Comparison of ENCODE assay signal across 26 cellular contexts in genomic region chr11:117170210-117170609, GRCh38. TPM values are rescaled to one million over a fixed set of nuclear protein-coding genes. Genes with fewer than 3 reads are reported as not detected.
DNase-seq lines count a peak whose midpoint lies in the region; ATAC-seq and TF ChIP-seq lines count a peak whose summit lies in the region.
"Had no signal": no experiment of that assay in that cellular context is flagged by ENCODE, and none has a peak within 500 bp of the region (broad histone marks: within the 10 kb centered on the region; RNA-seq: fewer than 3 reads in every experiment).

No MANE protein-coding gene starts in this region.

- no peak overlapping the region for H2AFZ ChIP-seq in smooth muscle cell (ENCODE audit: low read depth)
- H2AFZ ChIP-seq: parathyroid adenoma had no signal

- no peak overlapping the region for H3K9ac ChIP-seq in smooth muscle cell (ENCODE audit: low read depth)
- H3K9ac ChIP-seq: parathyroid adenoma had no signal

- H3K4me3 Mint-ChIP-seq in T-helper 17 cell (no peak overlapping the region), nephron progenitor cell (peak overlapping the region; percentile 66)
- H3K4me3 Mint-ChIP-seq in dendritic cell treated with granulocyte-macrophage colony-stimulating factor and Interleukin-4, amounts not matched to agents 40 ng/mL and 50 ng/mL, for 4 days: no peak overlapping the region

- H3K27me3 Mint-ChIP-seq in T-helper 17 cell (no peaks in the 10 kb centered on the region), nephron progenitor cell (ENCODE audit: low read depth, poor library complexity) (no peaks in the 10 kb centered on the region)
- H3K27me3 Mint-ChIP-seq in dendritic cell treated with granulocyte-macrophage colony-stimulating factor and Interleukin-4, amounts not matched to agents 40 ng/mL and 50 ng/mL, for 4 days: no peaks in the 10 kb centered on the region

- peak overlapping the region; percentile 80 for H3K27ac ChIP-seq in smooth muscle cell (ENCODE audit: low read depth)
- no peak overlapping the region for H3K27ac ChIP-seq in lower lobe of right lung
- H3K27ac ChIP-seq: gastroesophageal sphincter, parathyroid adenoma had no signal

- H3K79me2 ChIP-seq in smooth muscle cell (ENCODE audit: low read depth): peaks cover 26% of the 10 kb centered on the region
- H3K79me2 ChIP-seq: parathyroid adenoma had no signal

- H3K36me3 ChIP-seq in smooth muscle cell (ENCODE audit: low read depth) (peaks cover 27% of the 10 kb centered on the region), lower lobe of right lung (peaks cover 62% of the 10 kb centered on the region)

- DNase-seq in T-helper 17 cell: no peak
- no peak for DNase-seq in nephron progenitor cell
- no peak for DNase-seq in smooth muscle cell (lab: John Stamatoyannopoulos, UW; ENCODE audit: unreplicated experiment)
- no peak for DNase-seq in GM19238 (ENCODE audit: insufficient read length, low spot score)
- no peak for DNase-seq in lower lobe of right lung
- DNase-seq: activated CD4-positive, alpha-beta T cell treated with anti-CD3 and anti-CD28 coated beads for 4 hours; activated gamma-delta T cell; activated T-cell treated with anti-CD3 and anti-CD28 coated beads, Interleukin-2, amount 50 U/mL, for 1 hour; EL; Kasumi-1; kidney glomerular epithelial cell; NCI-H1436 treated with DMSO at 0.1 percent for 48 hours; NCI-H2081 treated with DMSO at 0.1 percent for 48 hours; NCI-H226; NCI-H82; SIG-M5; stimulated activated CD4-positive, alpha-beta T cell treated with anti-CD3 and anti-CD28 coated beads, Interleukin-4, amount 100 ng/mL, for 24 hours had no signal

- H3K27me3 ChIP-seq in smooth muscle cell (ENCODE audit: low read depth) (no peaks in the 10 kb centered on the region), lower lobe of right lung (ENCODE audit: low read depth) (no peaks in the 10 kb centered on the region)
- H3K27me3 ChIP-seq: dorsolateral prefrontal cortex, gastroesophageal sphincter, tibial nerve had no signal

- no peak overlapping the region for H3K4me3 ChIP-seq in smooth muscle cell
- H3K4me3 ChIP-seq in lower lobe of right lung: no peak overlapping the region
- H3K4me3 ChIP-seq: dorsolateral prefrontal cortex, gastroesophageal sphincter, HAP-1, lung, tibial nerve had no signal

- H3K4me1 Mint-ChIP-seq in T-helper 17 cell (peaks cover 7% of the 10 kb centered on the region), nephron progenitor cell (peaks cover 59% of the 10 kb centered on the region)
- peaks cover 41% of the 10 kb centered on the region for H3K4me1 Mint-ChIP-seq in dendritic cell treated with granulocyte-macrophage colony-stimulating factor and Interleukin-4, amounts not matched to agents 40 ng/mL and 50 ng/mL, for 4 days (ENCODE audit: low read depth)

- H3K4me2 ChIP-seq in smooth muscle cell: peak overlapping the region; percentile 63

- H3K36me3 Mint-ChIP-seq in T-helper 17 cell (ENCODE audit: low read depth) (peaks cover 6% of the 10 kb centered on the region), nephron progenitor cell (ENCODE audit: low read depth) (peaks cover 32% of the 10 kb centered on the region)
- H3K36me3 Mint-ChIP-seq in dendritic cell treated with granulocyte-macrophage colony-stimulating factor and Interleukin-4, amounts not matched to agents 40 ng/mL and 50 ng/mL, for 4 days (ENCODE audit: low read depth): peaks cover 57% of the 10 kb centered on the region

- no peaks in the 10 kb centered on the region for H3K9me3 Mint-ChIP-seq in dendritic cell treated with granulocyte-macrophage colony-stimulating factor and Interleukin-4, amounts not matched to agents 40 ng/mL and 50 ng/mL, for 4 days
- no peaks in the 10 kb centered on the region for H3K9me3 Mint-ChIP-seq in nephron progenitor cell

- no peak for TF ChIP-seq CTCF in nephron progenitor cell (IDR thresholded peaks at IDR 0.05)
- no peak for TF ChIP-seq CTCF in smooth muscle cell (IDR thresholded peaks at IDR 0.05; ENCODE audit: borderline replicate concordance, insufficient read depth, poor library complexity, severe bottlenecking)
- TF ChIP-seq CTCF in lower lobe of right lung (IDR thresholded peaks at IDR 0.05): no peak

- WGBS in smooth muscle cell (ENCODE audit: low lambda C conversion rate): 60% methylated on average over 9 of the region's 9 CpGs

- H3K27ac Mint-ChIP-seq in T-helper 17 cell (peak overlapping the region; percentile 9), nephron progenitor cell (peak overlapping the region; percentile 88)
- peak overlapping the region; percentile 27 for H3K27ac Mint-ChIP-seq in dendritic cell treated with granulocyte-macrophage colony-stimulating factor and Interleukin-4, amounts not matched to agents 40 ng/mL and 50 ng/mL, for 4 days

- H3K9me3 ChIP-seq in T-helper 17 cell (ENCODE audit: control insufficient read depth, low read length, poor library complexity, severe bottlenecking) (no peaks in the 10 kb centered on the region), smooth muscle cell (replicated peaks; ENCODE audit: low read depth) (no peaks in the 10 kb centered on the region), lower lobe of right lung (no peaks in the 10 kb centered on the region)
- H3K9me3 ChIP-seq: gastroesophageal sphincter, HAP-1, tibial nerve had no signal

- peaks cover 43% of the 10 kb centered on the region for H3F3A ChIP-seq in smooth muscle cell (ENCODE audit: low read depth)

- peaks cover 78% of the 10 kb centered on the region for H4K20me1 ChIP-seq in smooth muscle cell (ENCODE audit: low read depth)

- intact Hi-C loops in dendritic cell treated with granulocyte-macrophage colony-stimulating factor and Interleukin-4, amounts not matched to agents 40 ng/mL and 50 ng/mL, for 4 days (cut with micrococcal nuclease): no loop called here
- intact Hi-C loops in lower lobe of right lung (cut with DNase I): no loop called here

- H3K4me1 ChIP-seq in smooth muscle cell (ENCODE audit: low read depth) (peaks cover 39% of the 10 kb centered on the region), lower lobe of right lung (peaks cover 16% of the 10 kb centered on the region)
- H3K4me1 ChIP-seq: HAP-1, parathyroid adenoma had no signal

- ATAC-seq in T-helper 17 cell: no peak
- no peak for ATAC-seq in lower lobe of right lung
- ATAC-seq in HG03442 (IDR thresholded peaks at IDR 0.05; ENCODE audit: unreplicated experiment): no peak
- ATAC-seq: gastroesophageal sphincter, sciatic nerve had no signal

RNA-seq across cellular contexts. Expression of gene SIDT2, which starts 8.3 kb away (rescaled TPM):
- 100 to 1,000 TPM; 106 to 118 TPM for total RNA-seq in T-helper 17 cell
- 24.7 and 35.0 TPM in 2 replicates for total RNA-seq in smooth muscle cell
- 11.6 and 21.2 TPM in 2 replicates for polyA plus RNA-seq in smooth muscle cell
- 190 TPM for total RNA-seq in lower lobe of right lung

RNA-seq across cellular contexts. Expression of gene PAFAH1B2, which starts 26.1 kb away (rescaled TPM):
- total RNA-seq in T-helper 17 cell (10 to 100 TPM; 31.1 to 43.4 TPM), smooth muscle cell (140 and 146 TPM in 2 replicates), lower lobe of right lung (78.2 TPM)
- polyA plus RNA-seq in smooth muscle cell: 30.7 and 42.9 TPM in 2 replicates

RNA-seq across cellular contexts. Expression of gene TAGLN, which starts 29.0 kb away (rescaled TPM):
- 1 to 10 TPM; 8.7 to 9.6 TPM for total RNA-seq in T-helper 17 cell
- 1,972 and 2,130 TPM in 2 replicates for total RNA-seq in smooth muscle cell
- polyA plus RNA-seq in smooth muscle cell: 2,069 and 2,250 TPM in 2 replicates
- 297 TPM for total RNA-seq in lower lobe of right lung

Comparison
In these comparisons a context has a peak if more than half of its experiments do, and no peak if none do; other contexts are left out.
1. H3K27ac Mint-ChIP-seq: peak in every context shown above with its lines; median percentile 88 in nephron progenitor cell; 27 in dendritic cell treated with granulocyte-macrophage colony-stimulating factor and Interleukin-4, amounts not matched to agents 40 ng/mL and 50 ng/mL, for 4 days; 9 in T-helper 17 cell.
2. RNA of gene TAGLN, which starts 29.0 kb away (total RNA-seq): 1,972 to 2,130 TPM in smooth muscle cell and 297 TPM in lower lobe of right lung (single experiment); 8.7 to 9.6 TPM in T-helper 17 cell; every median in the first group is over 10 times any median in the second.